8 cellular contexts compared by ENCODE assay signal in genomic region chr5:172764861-172765765, GRCh38. TPM values are rescaled to one million over a fixed set of nuclear protein-coding genes. Genes with fewer than 3 reads are reported as not detected.
DNase-seq lines count a peak whose midpoint lies in the region; ATAC-seq and TF ChIP-seq lines count a peak whose summit lies in the region.

No MANE protein-coding gene starts in this region.

- POLR2A ChIA-PET in PC-3 (lab: Charles Lee; ENCODE audit: unreplicated experiment), result interaction anchor here (0.5 to 1.0 kb wide), 6 partner anchors 13 to 985 kb away, joined by 3 to 8 read pairs (median 6); no protein-coding TSS in a partner anchor

- H3K4me1 ChIP-seq in PC-3 (ENCODE audit: insufficient read depth, low read length), result peaks cover 40% of the 10 kb centered on the region
- peaks cover 0 to 5% of the 10 kb centered on the region in 2 donors for H3K4me1 ChIP-seq in esophagus (ENCODE audit: control insufficient read depth in 2 of 2, insufficient read depth in 2 of 2, low read length in 1 of 2)
- H3K4me1 ChIP-seq in mucosa of stomach (ENCODE audit: control insufficient read depth, insufficient read depth, low read length), result peaks cover 48% of the 10 kb centered on the region

- H3K4me2 ChIP-seq in PC-3 (ENCODE audit: low read length), result peak overlapping the region; percentile 81

- intact Hi-C loops in PC-3 (cut with micrococcal nuclease), result loop anchor here (2.0 kb wide), 1 partner anchor 48 kb away; no protein-coding TSS in a partner anchor

- peaks cover 27% of the 10 kb centered on the region for H3K79me2 ChIP-seq in PC-3 (ENCODE audit: low read length)

- H2AFZ ChIP-seq in PC-3 (ENCODE audit: low read length), result peak overlapping the region; percentile 12

- 8 to 9% methylated on average over 24 of the region's 24 CpGs for WGBS in esophagus, 2 donors

- peaks cover 26% of the 10 kb centered on the region for H3F3A ChIP-seq in PC-3 (ENCODE audit: low read length, unreplicated experiment)

- H3K36me3 ChIP-seq in PC-3 (ENCODE audit: low read depth, low read length) (peaks cover 26% of the 10 kb centered on the region), esophagus (ENCODE audit: control insufficient read depth in 2 of 2, insufficient read depth in 2 of 2, low read length in 1 of 2) (peaks cover 6 to 17% of the 10 kb centered on the region in 2 donors), mucosa of stomach (ENCODE audit: control insufficient read depth, insufficient read depth, low read length) (peaks cover 27% of the 10 kb centered on the region)

- no peaks in the 10 kb centered on the region for H3K9me2 ChIP-seq in PC-3 (replicated peaks; ENCODE audit: low read length)

- peak; percentile 79 for ATAC-seq in GM21717 (IDR thresholded peaks at IDR 0.05; ENCODE audit: unreplicated experiment)
- peak; percentile 82 for ATAC-seq in PC-3

- H3K9ac ChIP-seq in PC-3 (ENCODE audit: low read length), result peak overlapping the region; percentile 74
- peak overlapping the region; percentile 98 for H3K9ac ChIP-seq in mucosa of stomach (ENCODE audit: low read length)

- peak overlapping the region; percentile 80 for H3K4me3 Mint-ChIP-seq in activated T-cell treated with anti-CD3 and anti-CD28 coated beads, Interleukin-2, amount 50 U/mL, for 24 hours

- DNase-seq in DMS53 (lab: John Stamatoyannopoulos, UW) (peak; percentile 100), PC-3 (peak; percentile 99)
- peak; percentile 98 for DNase-seq in Jurkat, Clone E6-1 (ENCODE audit: low read depth, low spot score)
- DNase-seq in activated T-cell treated with anti-CD3 and anti-CD28 coated beads, Interleukin-2, amount 50 U/mL, for 24 hours, result peak; percentile 87
- peak; percentile 92 for DNase-seq in stimulated activated CD8-positive, alpha-beta memory T cell treated with anti-CD3 and anti-CD28 coated beads, Interleukin-4, amount 100 ng/mL, for 48 hours

- H3K4me3 ChIP-seq in Jurkat, Clone E6-1 (ENCODE audit: low read length), result peak overlapping the region; percentile 73
- H3K4me3 ChIP-seq in PC-3 (ENCODE audit: low read length), result peak overlapping the region; percentile 63
- H3K4me3 ChIP-seq in esophagus (ENCODE audit: low read depth in 1 of 2, low read length in 2 of 2), result peak overlapping the region in 1 of 2 donors; percentile 19
- H3K4me3 ChIP-seq in mucosa of stomach (ENCODE audit: low read length), result peak overlapping the region; percentile 10

- H3K27me3 ChIP-seq in PC-3 (ENCODE audit: low read length) (no peaks in the 10 kb centered on the region), esophagus (ENCODE audit: control insufficient read depth in 1 of 2, insufficient read depth in 2 of 2, low read length in 2 of 2) (no peaks in the 10 kb centered on the region), mucosa of stomach (ENCODE audit: control insufficient read depth, insufficient read depth, low read length) (no peaks in the 10 kb centered on the region)

- H3K27ac Mint-ChIP-seq in activated T-cell treated with anti-CD3 and anti-CD28 coated beads, Interleukin-2, amount 50 U/mL, for 24 hours, result peak overlapping the region; percentile 95

- H4K20me1 ChIP-seq in PC-3 (ENCODE audit: low read length), result peaks cover 28% of the 10 kb centered on the region

- H3K27ac ChIP-seq in PC-3 (ENCODE audit: low read length) (peak overlapping the region; percentile 77), esophagus (ENCODE audit: low read depth in 2 of 2, low read length in 1 of 2) (peak overlapping the region; percentile 93 to 99)

- H3K27me3 Mint-ChIP-seq in activated T-cell treated with anti-CD3 and anti-CD28 coated beads, Interleukin-2, amount 50 U/mL, for 24 hours, result no peaks in the 10 kb centered on the region

- CTCF ChIA-PET in PC-3 (lab: Charles Lee), result interaction anchor here (0.5 to 1.5 kb wide), 7 partner anchors 48 to 474 kb away, joined by 3 to 4 read pairs (median 3); no protein-coding TSS in a partner anchor

- H3K9me3 ChIP-seq in PC-3 (ENCODE audit: low read length) (0 out of 2 replicates have a peak, but pooled peaks cover 3% of the 10 kb centered on the region), esophagus (ENCODE audit: control insufficient read depth in 2 of 2, insufficient read depth in 1 of 2, low read depth in 1 of 2, low read length in 1 of 2) (no peaks in the 10 kb centered on the region), mucosa of stomach (ENCODE audit: control insufficient read depth, low read length) (no peaks in the 10 kb centered on the region)

- peaks cover 31% of the 10 kb centered on the region for H3K36me3 Mint-ChIP-seq in activated T-cell treated with anti-CD3 and anti-CD28 coated beads, Interleukin-2, amount 50 U/mL, for 24 hours (ENCODE audit: low read depth)

- TF ChIP-seq CTCF in PC-3 (conservative IDR thresholded peaks at IDR 0.05; ENCODE audit: low read depth, low read length), result no peak

- H3K4me1 Mint-ChIP-seq in activated T-cell treated with anti-CD3 and anti-CD28 coated beads, Interleukin-2, amount 50 U/mL, for 24 hours (ENCODE audit: low read depth), result peaks cover 53% of the 10 kb centered on the region

- H3K9me3 Mint-ChIP-seq in activated T-cell treated with anti-CD3 and anti-CD28 coated beads, Interleukin-2, amount 50 U/mL, for 24 hours, result peaks cover 2% of the 10 kb centered on the region

- BruUV-seq in PC-3 (replicated peaks; lab: Mats Ljungman, UMichigan), result no TSS peak

RNA-seq across cellular contexts. Expression of gene DUSP1, which starts 5.9 kb away (rescaled TPM):
- 6.9 TPM for polyA plus RNA-seq in Jurkat, Clone E6-1 (2012; ENCODE audit: insufficient read depth, insufficient read length)
- total RNA-seq in PC-3 (2014; rRNA removed), result 522 and 586 TPM in 2 replicates
- 100 to 1,000 TPM in 1 of 2 donors, 10 to 100 TPM in 1; 90.4 to 129 TPM for polyA plus RNA-seq in esophagus
